In the genomic region with DNA sequence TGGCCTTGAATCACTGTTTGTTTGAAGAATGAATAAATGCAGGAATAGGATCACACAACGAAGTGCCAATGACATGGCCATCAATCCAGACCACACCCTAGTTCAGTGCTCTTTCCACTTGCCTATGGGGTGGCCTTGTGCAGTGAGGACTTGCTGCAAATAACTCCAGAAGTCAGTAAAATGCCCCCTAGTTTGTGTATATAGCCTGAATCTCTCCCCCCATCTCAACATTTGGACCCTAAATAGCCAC, we compare ENCODE assay signal across 1 cellular context.
TF ChIP-seq lines count a peak whose summit lies in the region.

No MANE protein-coding gene starts in this region.

TF ChIP-seq in HepG2, 621 proteins besides CTCF, POLR2A, EP300 and RAD21 (continued from another document and continues in another):
- TF ChIP-seq ZUFSP (CRISPR knock-in tag; IDR thresholded peaks at IDR 0.05; ENCODE audit: borderline replicate concordance) (no peak), SNRNP70 (IDR thresholded peaks at IDR 0.05; ENCODE audit: low read depth, low read length) (no peak), ZNF607 (CRISPR knock-in tag; IDR thresholded peaks at IDR 0.05; ENCODE audit: borderline replicate concordance) (no peak), ZNF570 (CRISPR knock-in tag; IDR thresholded peaks at IDR 0.05; ENCODE audit: borderline replicate concordance) (0 out of 2 replicates have a peak, but pooled peaks have one; percentile 70), ZNF691 (CRISPR knock-in tag; IDR thresholded peaks at IDR 0.05; ENCODE audit: borderline replicate concordance, low read depth) (no peak; the same call in 1 of the 2 replicates), ZNF224 (CRISPR knock-in tag; IDR thresholded peaks at IDR 0.05) (0 out of 2 replicates have a peak, but pooled peaks have one; percentile 18), NBN (conservative IDR thresholded peaks at IDR 0.05) (no peak), ZBTB34 (CRISPR knock-in tag; IDR thresholded peaks at IDR 0.05) (no peak), FOXK2 (IDR thresholded peaks at IDR 0.05) (no peak), NFE2 (CRISPR knock-in tag; IDR thresholded peaks at IDR 0.05) (no peak), ZSCAN21 (CRISPR knock-in tag; IDR thresholded peaks at IDR 0.05; ENCODE audit: borderline replicate concordance) (no peak), ZNF713 (CRISPR knock-in tag; IDR thresholded peaks at IDR 0.05) (no peak), KDM6A (CRISPR knock-in tag; IDR thresholded peaks at IDR 0.05; ENCODE audit: low read depth) (no peak), NCOA2 (CRISPR knock-in tag; IDR thresholded peaks at IDR 0.05) (no peak), DMAP1 (CRISPR knock-in tag; IDR thresholded peaks at IDR 0.05) (peak; percentile 3; the same call in 1 of the 2 replicates), CBX5 (CRISPR knock-in tag; IDR thresholded peaks at IDR 0.05; ENCODE audit: borderline replicate concordance) (no peak), KAT8 (CRISPR knock-in tag; IDR thresholded peaks at IDR 0.05) (no peak), NFATC3 (CRISPR knock-in tag; IDR thresholded peaks at IDR 0.05) (no peak), PRPF4 (IDR thresholded peaks at IDR 0.05; ENCODE audit: low read depth, low read length, poor library complexity, severe bottlenecking) (no peak), ZNF556 (CRISPR knock-in tag; IDR thresholded peaks at IDR 0.05; ENCODE audit: borderline replicate concordance) (no peak), MLLT10 (CRISPR knock-in tag; IDR thresholded peaks at IDR 0.05) (peak; percentile 90; the same call in 1 of the 2 replicates), GATAD2A (CRISPR knock-in tag; IDR thresholded peaks at IDR 0.05) (no peak), ZSCAN9 (CRISPR knock-in tag; IDR thresholded peaks at IDR 0.05; ENCODE audit: borderline replicate concordance) (no peak), PAF1 (CRISPR knock-in tag; IDR thresholded peaks at IDR 0.05) (no peak), ZNF768 (CRISPR knock-in tag; IDR thresholded peaks at IDR 0.05) (no peak), ARNT (IDR thresholded peaks at IDR 0.05) (no peak), MAZ (IDR thresholded peaks at IDR 0.05; ENCODE audit: borderline replicate concordance, low read depth, low read length) (no peak), MAZ (CRISPR knock-in tag; IDR thresholded peaks at IDR 0.05; ENCODE audit: low read depth) (no peak), ELF4 (CRISPR knock-in tag; IDR thresholded peaks at IDR 0.05; ENCODE audit: borderline replicate concordance) (no peak), ZNF512 (CRISPR knock-in tag; IDR thresholded peaks at IDR 0.05) (no peak), SPEN (CRISPR knock-in tag; IDR thresholded peaks at IDR 0.05; ENCODE audit: low read depth) (no peak), MZF1 (CRISPR knock-in tag; IDR thresholded peaks at IDR 0.05; ENCODE audit: borderline replicate concordance) (no peak), XBP1 (CRISPR knock-in tag; IDR thresholded peaks at IDR 0.05) (no peak), ZNF264 (CRISPR knock-in tag; IDR thresholded peaks at IDR 0.05) (no peak), PHF8 (CRISPR knock-in tag; IDR thresholded peaks at IDR 0.05) (no peak), ZFP36L1 (CRISPR knock-in tag; IDR thresholded peaks at IDR 0.05) (no peak), ZNF333 (CRISPR knock-in tag; IDR thresholded peaks at IDR 0.05; ENCODE audit: borderline replicate concordance) (no peak), ZBTB33 (CRISPR knock-in tag; IDR thresholded peaks at IDR 0.05) (no peak), ZNF589 (CRISPR knock-in tag; conservative IDR thresholded peaks at IDR 0.05) (no peak), PRDM10 (CRISPR knock-in tag; IDR thresholded peaks at IDR 0.05; ENCODE audit: low read depth) (no peak; the same call in 1 of the 2 replicates), ZC3H13 (CRISPR knock-in tag; IDR thresholded peaks at IDR 0.05) (no peak; the same call in none of the 2 replicates), ZNF343 (CRISPR knock-in tag; IDR thresholded peaks at IDR 0.05) (0 out of 2 replicates have a peak, but pooled peaks have one; percentile 70), FOXM1 (CRISPR knock-in tag; IDR thresholded peaks at IDR 0.05) (no peak), WIZ (CRISPR knock-in tag; IDR thresholded peaks at IDR 0.05) (no peak), KDM1A (CRISPR knock-in tag; IDR thresholded peaks at IDR 0.05) (no peak), ZFP1 (CRISPR knock-in tag; IDR thresholded peaks at IDR 0.05) (no peak)
- TF ChIP-seq, protein P1, sequence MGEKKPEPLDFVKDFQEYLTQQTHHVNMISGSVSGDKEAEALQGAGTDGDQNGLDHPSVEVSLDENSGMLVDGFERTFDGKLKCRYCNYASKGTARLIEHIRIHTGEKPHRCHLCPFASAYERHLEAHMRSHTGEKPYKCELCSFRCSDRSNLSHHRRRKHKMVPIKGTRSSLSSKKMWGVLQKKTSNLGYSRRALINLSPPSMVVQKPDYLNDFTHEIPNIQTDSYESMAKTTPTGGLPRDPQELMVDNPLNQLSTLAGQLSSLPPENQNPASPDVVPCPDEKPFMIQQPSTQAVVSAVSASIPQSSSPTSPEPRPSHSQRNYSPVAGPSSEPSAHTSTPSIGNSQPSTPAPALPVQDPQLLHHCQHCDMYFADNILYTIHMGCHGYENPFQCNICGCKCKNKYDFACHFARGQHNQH (CRISPR knock-in tag; IDR thresholded peaks at IDR 0.05), result no peak
- TF ChIP-seq, protein P2, sequence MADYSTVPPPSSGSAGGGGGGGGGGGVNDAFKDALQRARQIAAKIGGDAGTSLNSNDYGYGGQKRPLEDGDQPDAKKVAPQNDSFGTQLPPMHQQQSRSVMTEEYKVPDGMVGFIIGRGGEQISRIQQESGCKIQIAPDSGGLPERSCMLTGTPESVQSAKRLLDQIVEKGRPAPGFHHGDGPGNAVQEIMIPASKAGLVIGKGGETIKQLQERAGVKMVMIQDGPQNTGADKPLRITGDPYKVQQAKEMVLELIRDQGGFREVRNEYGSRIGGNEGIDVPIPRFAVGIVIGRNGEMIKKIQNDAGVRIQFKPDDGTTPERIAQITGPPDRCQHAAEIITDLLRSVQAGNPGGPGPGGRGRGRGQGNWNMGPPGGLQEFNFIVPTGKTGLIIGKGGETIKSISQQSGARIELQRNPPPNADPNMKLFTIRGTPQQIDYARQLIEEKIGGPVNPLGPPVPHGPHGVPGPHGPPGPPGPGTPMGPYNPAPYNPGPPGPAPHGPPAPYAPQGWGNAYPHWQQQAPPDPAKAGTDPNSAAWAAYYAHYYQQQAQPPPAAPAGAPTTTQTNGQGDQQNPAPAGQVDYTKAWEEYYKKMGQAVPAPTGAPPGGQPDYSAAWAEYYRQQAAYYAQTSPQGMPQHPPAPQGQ (CRISPR knock-in tag; IDR thresholded peaks at IDR 0.05; ENCODE audit: borderline replicate concordance), result no peak
- TF ChIP-seq, protein P3, sequence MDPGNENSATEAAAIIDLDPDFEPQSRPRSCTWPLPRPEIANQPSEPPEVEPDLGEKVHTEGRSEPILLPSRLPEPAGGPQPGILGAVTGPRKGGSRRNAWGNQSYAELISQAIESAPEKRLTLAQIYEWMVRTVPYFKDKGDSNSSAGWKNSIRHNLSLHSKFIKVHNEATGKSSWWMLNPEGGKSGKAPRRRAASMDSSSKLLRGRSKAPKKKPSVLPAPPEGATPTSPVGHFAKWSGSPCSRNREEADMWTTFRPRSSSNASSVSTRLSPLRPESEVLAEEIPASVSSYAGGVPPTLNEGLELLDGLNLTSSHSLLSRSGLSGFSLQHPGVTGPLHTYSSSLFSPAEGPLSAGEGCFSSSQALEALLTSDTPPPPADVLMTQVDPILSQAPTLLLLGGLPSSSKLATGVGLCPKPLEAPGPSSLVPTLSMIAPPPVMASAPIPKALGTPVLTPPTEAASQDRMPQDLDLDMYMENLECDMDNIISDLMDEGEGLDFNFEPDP (CRISPR knock-in tag; conservative IDR thresholded peaks at IDR 0.05), result 0 out of 2 replicates have a peak, but pooled peaks have one; percentile 54
- TF ChIP-seq, protein P4, sequence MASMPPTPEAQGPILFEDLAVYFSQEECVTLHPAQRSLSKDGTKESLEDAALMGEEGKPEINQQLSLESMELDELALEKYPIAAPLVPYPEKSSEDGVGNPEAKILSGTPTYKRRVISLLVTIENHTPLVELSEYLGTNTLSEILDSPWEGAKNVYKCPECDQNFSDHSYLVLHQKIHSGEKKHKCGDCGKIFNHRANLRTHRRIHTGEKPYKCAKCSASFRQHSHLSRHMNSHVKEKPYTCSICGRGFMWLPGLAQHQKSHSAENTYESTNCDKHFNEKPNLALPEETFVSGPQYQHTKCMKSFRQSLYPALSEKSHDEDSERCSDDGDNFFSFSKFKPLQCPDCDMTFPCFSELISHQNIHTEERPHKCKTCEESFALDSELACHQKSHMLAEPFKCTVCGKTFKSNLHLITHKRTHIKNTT (CRISPR knock-in tag; IDR thresholded peaks at IDR 0.05), result no peak
